Comparison of ENCODE assay signal across 19 cellular contexts in genomic region chr6:40909811-40910210, GRCh38.
DNase-seq lines count a peak whose midpoint lies in the region; ATAC-seq and TF ChIP-seq lines count a peak whose summit lies in the region.
"Had no signal": no experiment of that assay in that cellular context is flagged by ENCODE, and none has a peak within 500 bp of the region (broad histone marks: within the 10 kb centered on the region; RNA-seq: fewer than 3 reads in every experiment).

No MANE protein-coding gene starts in this region.

- POLR2A ChIA-PET in Panc1 (lab: Charles Lee), result no interaction called here
- POLR2A ChIA-PET in T-cell (lab: Charles Lee), result no interaction called here

- H3K9me3 Mint-ChIP-seq in T-cell, result peaks cover 0 to 5% (median 0%) of the 10 kb centered on the region in 3 donors
- H3K9me3 Mint-ChIP-seq: CD4-positive, CD25-positive, alpha-beta regulatory T cell had no signal

- DNase-seq in NCI-H345 (lab: John Stamatoyannopoulos, UW) (peak; percentile 29), NCI-H345 treated with DMSO at 0.1 percent for 48 hours (lab: John Stamatoyannopoulos, UW; ENCODE audit: unreplicated experiment) (no peak), DMS79 treated with DMSO at 0.1 percent for 48 hours (lab: John Stamatoyannopoulos, UW) (peak; percentile 83), Panc1 (ENCODE audit: low read depth, low spot score) (no peak), foreskin keratinocyte (peak; percentile 9 to 25), T-cell (no peak)
- DNase-seq: CD4-positive, CD25-positive, alpha-beta regulatory T cell; DND-41; NCI-H1092; NCI-H1436 treated with DMSO at 0.1 percent for 48 hours; NCI-H2029; NCI-H2227 treated with DMSO at 0.1 percent for 48 hours; NCI-H524 treated with DMSO at 0.1 percent for 48 hours; NCI-H82; SK-N-SH; SW 1271 had no signal

- no peaks in the 10 kb centered on the region for H3K9me3 ChIP-seq in Panc1 (ENCODE audit: control insufficient read depth, insufficient read depth, low read depth, low read length)
- H3K9me3 ChIP-seq: SK-N-SH had no signal

- CTCF ChIA-PET in Panc1 (lab: Charles Lee) (no interaction called here), T-cell (lab: Charles Lee) (no interaction called here)

- no peak for TF ChIP-seq CTCF in Panc1 (IDR thresholded peaks at IDR 0.05)
- no peak for TF ChIP-seq CTCF in foreskin keratinocyte (conservative IDR thresholded peaks at IDR 0.05)

- peak overlapping the region; percentile 85; the same call in 1 of the 2 replicates for H3K27ac ChIP-seq in Panc1 (ENCODE audit: low read length)
- no peak overlapping the region for H3K27ac ChIP-seq in foreskin keratinocyte
- H3K27ac ChIP-seq: BLaER1 had no signal

- intact Hi-C loops in Panc1 (cut with micrococcal nuclease; ENCODE audit: unreplicated experiment), result loop anchor here (5.0 kb wide), 1 partner anchor 97 kb away; no protein-coding TSS in a partner anchor

- in situ Hi-C loops in Panc1 (cut with HindIII; ENCODE audit: low pct_unique_long_range_greater_than_20kb, low sequenced_read_pairs), result no loop called here

- no peak for ATAC-seq in Panc1
- ATAC-seq in foreskin keratinocyte, result no peak
- ATAC-seq in GM19467 (IDR thresholded peaks at IDR 0.05; ENCODE audit: unreplicated experiment), result no peak
- ATAC-seq in T-cell (replicated peaks in 1 of 4), result no peak
- ATAC-seq: HCT116 had no signal

- no peaks in the 10 kb centered on the region for H3K4me1 Mint-ChIP-seq in T-cell
- H3K4me1 Mint-ChIP-seq: CD4-positive, CD25-positive, alpha-beta regulatory T cell had no signal

- no peaks in the 10 kb centered on the region for H3K36me3 Mint-ChIP-seq in T-cell
- H3K36me3 Mint-ChIP-seq: CD4-positive, CD25-positive, alpha-beta regulatory T cell had no signal

- peaks cover 39% of the 10 kb centered on the region for H3K4me1 ChIP-seq in Panc1 (ENCODE audit: control insufficient read depth, insufficient read depth, low read length)
- H3K4me1 ChIP-seq in foreskin keratinocyte, result peaks cover 31% of the 10 kb centered on the region

- H3K27me3 ChIP-seq in Panc1 (ENCODE audit: control insufficient read depth, insufficient read depth, low read length) (no peaks in the 10 kb centered on the region), foreskin keratinocyte (no peaks in the 10 kb centered on the region)
- H3K27me3 ChIP-seq: BLaER1 had no signal

- H3K4me3 ChIP-seq in Panc1 (ENCODE audit: low read depth in 2 of 2, low read length in 2 of 2), result no peak overlapping the region
- H3K4me3 ChIP-seq: BLaER1 had no signal

- H3K36me3 ChIP-seq in Panc1 (ENCODE audit: control insufficient read depth, insufficient read depth, low read length), result no peaks in the 10 kb centered on the region
- H3K36me3 ChIP-seq: BLaER1 had no signal

- no TSS peak for BruUV-seq in Panc1 (replicated peaks; lab: Mats Ljungman, UMichigan)

- no peak overlapping the region for H3K27ac Mint-ChIP-seq in T-cell
- H3K27ac Mint-ChIP-seq: CD4-positive, CD25-positive, alpha-beta regulatory T cell had no signal

- H3K27me3 Mint-ChIP-seq in T-cell, result peaks cover 4 to 11% of the 10 kb centered on the region in 2 donors

- no peak overlapping the region for H3K4me3 Mint-ChIP-seq in T-cell
- H3K4me3 Mint-ChIP-seq: CD4-positive, CD25-positive, alpha-beta regulatory T cell had no signal

Comparison
In these comparisons a context has a peak if more than half of its experiments do, and no peak if none do; other contexts are left out.
1. DNase-seq: peak in NCI-H345 (single experiment), DMS79 treated with DMSO at 0.1 percent for 48 hours (single experiment) and foreskin keratinocyte (2 of 2); none in NCI-H345 treated with DMSO at 0.1 percent for 48 hours (single experiment), Panc1 (single experiment) and T-cell (0 of 34).